ENCODE assay signal across 8 cellular contexts in genomic region chr9:88387035-88387732, GRCh38. TPM values are rescaled to one million over a fixed set of nuclear protein-coding genes. Genes with fewer than 3 reads are reported as not detected.
DNase-seq lines count a peak whose midpoint lies in the region; ATAC-seq and TF ChIP-seq lines count a peak whose summit lies in the region.

No MANE protein-coding gene starts in this region.

- H3K27me3 Mint-ChIP-seq in activated CD8-positive, alpha-beta T cell treated with anti-CD3 and anti-CD28 coated beads for 36 hours = peaks cover 1% of the 10 kb centered on the region
- peaks cover 8% of the 10 kb centered on the region for H3K27me3 Mint-ChIP-seq in neural progenitor cell (ENCODE audit: insufficient read depth, low read depth)

- H4K20me1 ChIP-seq in neural progenitor cell (ENCODE audit: low read depth) = peaks cover 29% of the 10 kb centered on the region

- H3K36me3 ChIP-seq in neural progenitor cell = no peaks in the 10 kb centered on the region

- H3K27ac Mint-ChIP-seq in activated CD8-positive, alpha-beta T cell treated with anti-CD3 and anti-CD28 coated beads for 36 hours = peak overlapping the region; percentile 61
- H3K27ac Mint-ChIP-seq in neural progenitor cell = peak overlapping the region; percentile 78

- peaks cover 14% of the 10 kb centered on the region for H3K27me3 ChIP-seq in neural progenitor cell

- peak overlapping the region; percentile 81 for H3K4me3 ChIP-seq in Jurkat, Clone E6-1 (ENCODE audit: low read length)
- peak overlapping the region; percentile 75 for H3K4me3 ChIP-seq in fibroblast of villous mesenchyme (ENCODE audit: low read depth, low read length)
- H3K4me3 ChIP-seq in neural progenitor cell = peak overlapping the region; percentile 66

- CTCF ChIA-PET in activated CD8-positive, alpha-beta T cell treated with anti-CD3 and anti-CD28 coated beads for 36 hours (lab: Charles Lee) = interaction anchor here (1.5 kb wide), 1 partner anchor 214 kb away, joined by 3 read pairs; no protein-coding TSS in a partner anchor

- no peak for TF ChIP-seq CTCF in activated CD8-positive, alpha-beta T cell treated with anti-CD3 and anti-CD28 coated beads for 36 hours (IDR thresholded peaks at IDR 0.05)
- TF ChIP-seq CTCF in fibroblast of villous mesenchyme (IDR thresholded peaks at IDR 0.05; ENCODE audit: insufficient read depth, low read depth, low read length) = no peak
- no peak for TF ChIP-seq CTCF in neural progenitor cell (IDR thresholded peaks at IDR 0.05)

- H3K79me2 ChIP-seq in neural progenitor cell (ENCODE audit: low read depth) = peaks cover 33% of the 10 kb centered on the region

- H3K9ac ChIP-seq in neural progenitor cell = no peak overlapping the region

- DNase-seq in DMS79 (lab: John Stamatoyannopoulos, UW) (peak; percentile 30), fibroblast of villous mesenchyme (ENCODE audit: low read depth) (peak; percentile 49), neural progenitor cell (ENCODE audit: low spot score) (peak; percentile 51), putamen (ENCODE audit: low spot score) (no peak)
- no peak for DNase-seq in Jurkat, Clone E6-1 (ENCODE audit: low read depth, low spot score)
- DNase-seq in activated CD8-positive, alpha-beta T cell treated with anti-CD3 and anti-CD28 coated beads for 36 hours = peak; percentile 44

- H3K4me3 Mint-ChIP-seq in activated CD8-positive, alpha-beta T cell treated with anti-CD3 and anti-CD28 coated beads for 36 hours = peak overlapping the region; percentile 81
- H3K4me3 Mint-ChIP-seq in neural progenitor cell = peak overlapping the region; percentile 95

- no peak for ATAC-seq in activated CD8-positive, alpha-beta T cell treated with anti-CD3 and anti-CD28 coated beads for 36 hours
- ATAC-seq in HG03280 (IDR thresholded peaks at IDR 0.05; ENCODE audit: unreplicated experiment) (no peak), GM18873 (IDR thresholded peaks at IDR 0.05; ENCODE audit: low FRiP score, unreplicated experiment) (no peak)

- H3K27ac ChIP-seq in neural progenitor cell = no peak overlapping the region

- POLR2A ChIA-PET in activated CD8-positive, alpha-beta T cell treated with anti-CD3 and anti-CD28 coated beads for 36 hours (lab: Charles Lee) = interaction anchor here (0.5 kb wide), 1 partner anchor 18 kb away, joined by 3 read pairs; no protein-coding TSS in a partner anchor

- peak overlapping the region; percentile 84 for H3K4me2 ChIP-seq in neural progenitor cell

- peaks cover 29% of the 10 kb centered on the region for H3K4me1 Mint-ChIP-seq in activated CD8-positive, alpha-beta T cell treated with anti-CD3 and anti-CD28 coated beads for 36 hours (ENCODE audit: low read depth)
- peaks cover 23% of the 10 kb centered on the region for H3K4me1 Mint-ChIP-seq in neural progenitor cell

- intact Hi-C loops in activated CD8-positive, alpha-beta T cell treated with anti-CD3 and anti-CD28 coated beads for 36 hours (cut with micrococcal nuclease) = loop anchor here (5.0 kb wide), 2 partner anchors 75 to 215 kb away; no protein-coding TSS in a partner anchor

- H3K9me3 ChIP-seq in neural progenitor cell (ENCODE audit: low read depth) = no peaks in the 10 kb centered on the region

- H3K4me1 ChIP-seq in neural progenitor cell = peaks cover 11% of the 10 kb centered on the region

- H2AFZ ChIP-seq in neural progenitor cell (replicated peaks) = peak overlapping the region; percentile 83

- no peaks in the 10 kb centered on the region for H3K9me3 Mint-ChIP-seq in activated CD8-positive, alpha-beta T cell treated with anti-CD3 and anti-CD28 coated beads for 36 hours
- peaks cover under 1% of the 10 kb centered on the region for H3K9me3 Mint-ChIP-seq in neural progenitor cell

- peaks cover 3% of the 10 kb centered on the region for H3K36me3 Mint-ChIP-seq in activated CD8-positive, alpha-beta T cell treated with anti-CD3 and anti-CD28 coated beads for 36 hours (ENCODE audit: low read depth)
- peaks cover 21% of the 10 kb centered on the region for H3K36me3 Mint-ChIP-seq in neural progenitor cell

- H3F3A ChIP-seq in neural progenitor cell (ENCODE audit: low read depth) = peaks cover 7% of the 10 kb centered on the region

RNA-seq across cellular contexts. Expression of gene SPIN1, which starts 1.1 kb away (rescaled TPM):
- 58.7 TPM for polyA plus RNA-seq in Jurkat, Clone E6-1 (2012; ENCODE audit: insufficient read depth, insufficient read length)
- 10 to 100 TPM; 31.2 to 32.0 TPM for total RNA-seq in activated CD8-positive, alpha-beta T cell treated with anti-CD3 and anti-CD28 coated beads for 36 hours
- 130 and 165 TPM in 2 replicates for total RNA-seq in fibroblast of villous mesenchyme
- total RNA-seq in neural progenitor cell (ENCODE audit: low replicate concordance) = 82.5 and 101 TPM in 2 replicates

Comparison
In these comparisons a context has a peak if more than half of its experiments do, and no peak if none do; other contexts are left out.
1. DNase-seq: peak in DMS79 (single experiment), activated CD8-positive, alpha-beta T cell treated with anti-CD3 and anti-CD28 coated beads for 36 hours (single experiment), fibroblast of villous mesenchyme (single experiment) and neural progenitor cell (single experiment); none in Jurkat, Clone E6-1 (single experiment) and putamen (single experiment).
2. Peak in every context shown above with its lines, with median percentiles within 50 percentile points of each other: H3K4me3 ChIP-seq.